Comparison of ENCODE assay signal across 8 cellular contexts in genomic region chr4:145840162-145840768, GRCh38.
DNase-seq lines count a peak whose midpoint lies in the region; ATAC-seq and TF ChIP-seq lines count a peak whose summit lies in the region.

No MANE protein-coding gene starts in this region.

- H3K4me3 ChIP-seq in BE2C (ENCODE audit: low read depth, low read length) = no peak overlapping the region

- intact Hi-C loops in activated CD8-positive, alpha-beta T cell treated with anti-CD3 and anti-CD28 coated beads for 36 hours (cut with micrococcal nuclease) = no loop called here
- intact Hi-C loops in left cardiac atrium (cut with DNase I) = no loop called here

- H3K4me3 Mint-ChIP-seq in HFFc6 = no peak overlapping the region
- H3K4me3 Mint-ChIP-seq in activated CD8-positive, alpha-beta T cell treated with anti-CD3 and anti-CD28 coated beads for 36 hours = no peak overlapping the region

- peak; percentile 30 for DNase-seq in BE2C
- peak; percentile 43 for DNase-seq in HFFc6
- DNase-seq in NCI-H1092 treated with DMSO at 0.1 percent for 48 hours (lab: John Stamatoyannopoulos, UW) = peak; percentile 33
- peak; percentile 37 for DNase-seq in activated CD8-positive, alpha-beta T cell treated with anti-CD3 and anti-CD28 coated beads for 36 hours
- DNase-seq in left cardiac atrium = no peak
- DNase-seq in superior temporal gyrus (ENCODE audit: extremely low spot score) = peak; percentile 83
- DNase-seq in cortex of kidney (lab: John Stamatoyannopoulos, UW) = no peak

- H3K9me3 Mint-ChIP-seq in HFFc6 = no peaks in the 10 kb centered on the region
- H3K9me3 Mint-ChIP-seq in activated CD8-positive, alpha-beta T cell treated with anti-CD3 and anti-CD28 coated beads for 36 hours = no peaks in the 10 kb centered on the region

- H3K27ac Mint-ChIP-seq in HFFc6 = no peak overlapping the region
- no peak overlapping the region for H3K27ac Mint-ChIP-seq in activated CD8-positive, alpha-beta T cell treated with anti-CD3 and anti-CD28 coated beads for 36 hours

- CTCF ChIA-PET in activated CD8-positive, alpha-beta T cell treated with anti-CD3 and anti-CD28 coated beads for 36 hours (lab: Charles Lee) = interaction anchor here (0.6 to 2.0 kb wide), 7 partner anchors 8 to 55 kb away, joined by 3 to 6 read pairs (median 4); no protein-coding TSS in a partner anchor

- peaks cover 44% of the 10 kb centered on the region for H3K4me1 Mint-ChIP-seq in HFFc6 (ENCODE audit: low read depth)
- H3K4me1 Mint-ChIP-seq in activated CD8-positive, alpha-beta T cell treated with anti-CD3 and anti-CD28 coated beads for 36 hours (ENCODE audit: low read depth) = peaks cover 29% of the 10 kb centered on the region

- H3K27me3 Mint-ChIP-seq in HFFc6 (ENCODE audit: insufficient read depth) = no peaks in the 10 kb centered on the region; the same call in none of the 2 replicates
- no peaks in the 10 kb centered on the region for H3K27me3 Mint-ChIP-seq in activated CD8-positive, alpha-beta T cell treated with anti-CD3 and anti-CD28 coated beads for 36 hours

- TF ChIP-seq CTCF in BE2C (IDR thresholded peaks at IDR 0.05; ENCODE audit: low read depth, low read length) = peak; percentile 67
- peak; percentile 44; the same call in 1 of the 2 replicates for TF ChIP-seq CTCF in GM12874 (IDR thresholded peaks at IDR 0.05; ENCODE audit: insufficient read depth, low read depth, low read length)
- peak; percentile 75 for TF ChIP-seq CTCF in HFFc6 (IDR thresholded peaks at IDR 0.05)
- TF ChIP-seq CTCF in activated CD8-positive, alpha-beta T cell treated with anti-CD3 and anti-CD28 coated beads for 36 hours (IDR thresholded peaks at IDR 0.05) = peak; percentile 70

- peaks cover 32% of the 10 kb centered on the region for H3K36me3 Mint-ChIP-seq in HFFc6 (ENCODE audit: low read depth)
- H3K36me3 Mint-ChIP-seq in activated CD8-positive, alpha-beta T cell treated with anti-CD3 and anti-CD28 coated beads for 36 hours (ENCODE audit: low read depth) = peaks cover 63% of the 10 kb centered on the region

- H3K27me3 ChIP-seq in BE2C = no peaks in the 10 kb centered on the region

- no peaks in the 10 kb centered on the region for H3K4me1 ChIP-seq in BE2C

- no peaks in the 10 kb centered on the region; the same call in 1 of the 2 replicates for H3K9me3 ChIP-seq in BE2C

- H3K36me3 ChIP-seq in BE2C = peaks cover 11% of the 10 kb centered on the region

- POLR2A ChIA-PET in activated CD8-positive, alpha-beta T cell treated with anti-CD3 and anti-CD28 coated beads for 36 hours (lab: Charles Lee) = no interaction called here

- ATAC-seq in activated CD8-positive, alpha-beta T cell treated with anti-CD3 and anti-CD28 coated beads for 36 hours = peak; percentile 95
- peak; percentile 73 to 80 for ATAC-seq in left cardiac atrium

Comparison
In these comparisons a context has a peak if more than half of its experiments do, and no peak if none do; other contexts are left out.
1. DNase-seq: peak in BE2C (single experiment), HFFc6 (single experiment), NCI-H1092 treated with DMSO at 0.1 percent for 48 hours (single experiment), activated CD8-positive, alpha-beta T cell treated with anti-CD3 and anti-CD28 coated beads for 36 hours (single experiment) and superior temporal gyrus (single experiment); none in left cardiac atrium (single experiment) and cortex of kidney (single experiment).
2. Peak in every context shown above with its lines, with median percentiles within 50 percentile points of each other: CTCF ChIP-seq.